In the genomic region with DNA sequence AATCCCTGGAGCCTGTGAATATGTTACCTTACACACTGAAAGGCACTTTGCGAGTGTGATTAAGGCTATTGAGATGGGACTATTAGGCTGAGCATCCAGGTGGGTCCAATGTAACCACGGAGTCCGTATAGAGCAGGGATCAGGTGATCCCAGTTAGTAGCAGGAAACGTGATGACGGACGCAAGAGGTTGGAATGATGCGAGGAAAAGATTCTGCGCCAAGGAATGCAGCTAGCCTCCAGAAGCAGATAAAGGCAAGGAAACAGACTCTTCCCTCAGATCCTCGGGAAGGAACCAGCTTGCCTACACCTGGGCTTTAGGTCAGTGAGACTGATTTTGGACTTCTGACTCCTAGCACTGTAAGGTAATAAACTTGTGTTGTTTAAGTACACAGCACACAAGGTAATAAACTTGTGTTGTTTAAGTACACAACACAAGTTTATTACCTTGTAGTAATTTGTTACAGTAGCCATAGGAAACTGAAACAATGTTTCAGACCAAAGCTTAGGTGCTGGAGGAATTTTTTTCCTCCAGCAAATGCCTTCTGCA, we compare ENCODE assay signal across 18 cellular contexts.
A peak's percentile ranks its signal among the peaks of the same experiment; 100 is the strongest.
DNase-seq lines count a peak whose midpoint lies in the region; ATAC-seq and TF ChIP-seq lines count a peak whose summit lies in the region.
"Had no signal": no experiment of that assay in that cellular context is flagged by ENCODE, and none has a peak within 500 bp of the region (broad histone marks: within the 10 kb centered on the region; RNA-seq: fewer than 3 reads in every experiment).

No MANE protein-coding gene starts in this region.

- no peaks in the 10 kb centered on the region for H3K36me3 Mint-ChIP-seq in natural killer cell
- no peaks in the 10 kb centered on the region for H3K36me3 Mint-ChIP-seq in natural killer cell treated with Interleukin-12 subunit alpha and Interleukin-12 subunit beta and Interleukin-15 and Interleukin-18, amount 100 ng/mL, for 72 hours
- no peaks in the 10 kb centered on the region for H3K36me3 Mint-ChIP-seq in activated T-helper 17 cell treated with anti-CD3 and anti-CD28 coated beads, Interleukin-2, amount 50 U/mL, for 72 hours (ENCODE audit: low read depth)
- H3K36me3 Mint-ChIP-seq: CD4-positive, CD25-positive, alpha-beta regulatory T cell; CD8-positive, alpha-beta T cell had no signal

- no peak for TF ChIP-seq CTCF in natural killer cell (IDR thresholded peaks at IDR 0.05)

- DNase-seq in natural killer cell (no peak), left colon (no peak), pulmonary artery endothelial cell (ENCODE audit: low read depth, low spot score) (peak; percentile 19), HT-29 (ENCODE audit: low spot score) (no peak)
- no peak for DNase-seq in natural killer cell treated with Interleukin-12 subunit alpha and Interleukin-12 subunit beta and Interleukin-15 and Interleukin-18, amount 100 ng/mL, for 72 hours (ENCODE audit: low spot score)
- no peak for DNase-seq in stimulated activated CD4-positive, alpha-beta T cell treated with anti-CD3 and anti-CD28 coated beads, Interleukin-12 subunit alpha, Interleukin-12 subunit beta, amount 100 ng/mL, for 4 hours
- DNase-seq: Caco-2; CD4-positive, CD25-positive, alpha-beta regulatory T cell; CD8-positive, alpha-beta T cell; DMS153; DND-41; GM23248; H7; HFFc6 had no signal

- H3K4me3 Mint-ChIP-seq in natural killer cell: no peak overlapping the region
- H3K4me3 Mint-ChIP-seq in natural killer cell treated with Interleukin-12 subunit alpha and Interleukin-12 subunit beta and Interleukin-15 and Interleukin-18, amount 100 ng/mL, for 72 hours: no peak overlapping the region
- H3K4me3 Mint-ChIP-seq in activated T-helper 17 cell treated with anti-CD3 and anti-CD28 coated beads, Interleukin-2, amount 50 U/mL, for 72 hours: no peak overlapping the region
- H3K4me3 Mint-ChIP-seq: B cell; CD8-positive, alpha-beta T cell; HFFc6 had no signal

- H3K27ac Mint-ChIP-seq in natural killer cell: peak overlapping the region; percentile 70 to 80
- peak overlapping the region in 1 of 2 donors; percentile 51 for H3K27ac Mint-ChIP-seq in natural killer cell treated with Interleukin-12 subunit alpha and Interleukin-12 subunit beta and Interleukin-15 and Interleukin-18, amount 100 ng/mL, for 72 hours
- no peak overlapping the region for H3K27ac Mint-ChIP-seq in activated T-helper 17 cell treated with anti-CD3 and anti-CD28 coated beads, Interleukin-2, amount 50 U/mL, for 72 hours
- H3K27ac Mint-ChIP-seq: B cell; CD8-positive, alpha-beta T cell; HFFc6 had no signal

- H3K27me3 Mint-ChIP-seq in natural killer cell (ENCODE audit: low read depth in 2 of 2): no peaks in the 10 kb centered on the region
- H3K27me3 Mint-ChIP-seq in natural killer cell treated with Interleukin-12 subunit alpha and Interleukin-12 subunit beta and Interleukin-15 and Interleukin-18, amount 100 ng/mL, for 72 hours: no peaks in the 10 kb centered on the region
- H3K27me3 Mint-ChIP-seq in activated T-helper 17 cell treated with anti-CD3 and anti-CD28 coated beads, Interleukin-2, amount 50 U/mL, for 72 hours: peaks cover 4% of the 10 kb centered on the region
- H3K27me3 Mint-ChIP-seq: B cell; CD4-positive, CD25-positive, alpha-beta regulatory T cell had no signal

- intact Hi-C loops in natural killer cell (cut with micrococcal nuclease) (loop anchor here (10.0 kb wide), 1 partner anchor 200 kb away; no protein-coding TSS in a partner anchor), left colon (cut with DNase I, micrococcal nuclease) (no loop called here)

- H3K4me1 Mint-ChIP-seq in natural killer cell: peaks cover 80% of the 10 kb centered on the region in 2 donors
- peaks cover 40 to 52% of the 10 kb centered on the region in 2 donors for H3K4me1 Mint-ChIP-seq in natural killer cell treated with Interleukin-12 subunit alpha and Interleukin-12 subunit beta and Interleukin-15 and Interleukin-18, amount 100 ng/mL, for 72 hours (ENCODE audit: low read depth in 2 of 2)
- peaks cover 4% of the 10 kb centered on the region for H3K4me1 Mint-ChIP-seq in activated T-helper 17 cell treated with anti-CD3 and anti-CD28 coated beads, Interleukin-2, amount 50 U/mL, for 72 hours
- H3K4me1 Mint-ChIP-seq: B cell had no signal

- ATAC-seq in natural killer cell (no peak), left colon (peak; percentile 99), GM19351 (IDR thresholded peaks at IDR 0.05; ENCODE audit: unreplicated experiment) (no peak)
- no peak for ATAC-seq in natural killer cell treated with Interleukin-12 subunit alpha and Interleukin-12 subunit beta and Interleukin-15 and Interleukin-18, amount 100 ng/mL, for 72 hours
- ATAC-seq in activated T-helper 17 cell treated with anti-CD3 and anti-CD28 coated beads, Interleukin-2, amount 50 U/mL, for 72 hours (replicated peaks): no peak
- ATAC-seq: CD8-positive, alpha-beta T cell; HCT116 had no signal

- H3K9me3 Mint-ChIP-seq in natural killer cell: peaks cover 0 to 2% of the 10 kb centered on the region in 2 donors
- H3K9me3 Mint-ChIP-seq in natural killer cell treated with Interleukin-12 subunit alpha and Interleukin-12 subunit beta and Interleukin-15 and Interleukin-18, amount 100 ng/mL, for 72 hours: peaks cover 7% of the 10 kb centered on the region
- H3K9me3 Mint-ChIP-seq in activated T-helper 17 cell treated with anti-CD3 and anti-CD28 coated beads, Interleukin-2, amount 50 U/mL, for 72 hours: peaks cover 5% of the 10 kb centered on the region
- H3K9me3 Mint-ChIP-seq: CD8-positive, alpha-beta T cell; HFFc6 had no signal
